Comparison of ENCODE assay signal across 1 cellular context in the genomic region with DNA sequence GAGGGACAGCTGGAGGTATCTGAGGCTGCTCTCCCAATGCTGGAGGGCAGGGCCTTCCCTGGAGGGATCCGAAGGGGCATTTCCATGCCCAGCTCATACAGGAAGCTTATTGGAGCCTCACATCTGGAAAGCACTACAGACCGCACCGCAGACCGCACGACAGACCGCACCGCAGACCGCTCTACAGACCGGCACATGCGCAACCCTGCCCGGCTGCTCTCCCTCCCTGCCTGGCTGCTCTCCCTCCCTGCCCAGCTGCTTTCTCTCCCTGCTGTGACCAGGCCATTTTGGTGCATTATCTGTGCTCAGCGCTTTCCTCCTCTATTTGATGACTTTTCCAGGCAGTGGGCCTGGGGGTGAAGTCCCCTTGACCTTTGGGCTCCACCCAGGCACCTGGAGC.
TF ChIP-seq lines count a peak whose summit lies in the region.

No MANE protein-coding gene starts in this region.

TF ChIP-seq in K562, 482 proteins besides CTCF, POLR2A, EP300 and RAD21 (continued from another document):
- peak; percentile 84 for TF ChIP-seq ZBTB1 (CRISPR knock-in tag; IDR thresholded peaks at IDR 0.05; ENCODE audit: borderline replicate concordance, low read depth)
- TF ChIP-seq, protein P1, sequence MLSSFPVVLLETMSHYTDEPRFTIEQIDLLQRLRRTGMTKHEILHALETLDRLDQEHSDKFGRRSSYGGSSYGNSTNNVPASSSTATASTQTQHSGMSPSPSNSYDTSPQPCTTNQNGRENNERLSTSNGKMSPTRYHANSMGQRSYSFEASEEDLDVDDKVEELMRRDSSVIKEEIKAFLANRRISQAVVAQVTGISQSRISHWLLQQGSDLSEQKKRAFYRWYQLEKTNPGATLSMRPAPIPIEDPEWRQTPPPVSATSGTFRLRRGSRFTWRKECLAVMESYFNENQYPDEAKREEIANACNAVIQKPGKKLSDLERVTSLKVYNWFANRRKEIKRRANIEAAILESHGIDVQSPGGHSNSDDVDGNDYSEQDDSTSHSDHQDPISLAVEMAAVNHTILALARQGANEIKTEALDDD (IDR thresholded peaks at IDR 0.05) = no peak
TF ChIP-seq in K562: peak in this region for 2.
